ENCODE assay signal across 1 cellular context in genomic region chr19:703329-703650, GRCh38.
TF ChIP-seq lines count a peak whose summit lies in the region.

No MANE protein-coding gene starts in this region.

TF ChIP-seq in SK-N-SH treated with all-trans-retinoic acid at 6 μM for 48 hours, 23 proteins besides CTCF, POLR2A, EP300 and RAD21 (continued from another document):
- TF ChIP-seq TSHZ2 (CRISPR knock-in tag; IDR thresholded peaks at IDR 0.05) (no peak), RARB (CRISPR knock-in tag; IDR thresholded peaks at IDR 0.05) (no peak), ZNF70 (CRISPR knock-in tag; IDR thresholded peaks at IDR 0.05) (no peak), ZFP30 (CRISPR knock-in tag; IDR thresholded peaks at IDR 0.05) (no peak), SNAI2 (CRISPR knock-in tag; IDR thresholded peaks at IDR 0.05) (no peak), ZNF8 (CRISPR knock-in tag; IDR thresholded peaks at IDR 0.05) (no peak), ISL1 (CRISPR knock-in tag; IDR thresholded peaks at IDR 0.05) (no peak), GLIS3 (CRISPR knock-in tag; IDR thresholded peaks at IDR 0.05) (no peak), ARNTL (CRISPR knock-in tag; IDR thresholded peaks at IDR 0.05; ENCODE audit: borderline replicate concordance, low read depth) (no peak), ESRRG (CRISPR knock-in tag; IDR thresholded peaks at IDR 0.05) (no peak), OSR1 (CRISPR knock-in tag; IDR thresholded peaks at IDR 0.05) (no peak), TCF4 (CRISPR knock-in tag; IDR thresholded peaks at IDR 0.05; ENCODE audit: borderline replicate concordance) (no peak), PATZ1 (CRISPR knock-in tag; IDR thresholded peaks at IDR 0.05; ENCODE audit: borderline replicate concordance) (no peak)
